ENCODE assay signal across 9 cellular contexts in the genomic region with DNA sequence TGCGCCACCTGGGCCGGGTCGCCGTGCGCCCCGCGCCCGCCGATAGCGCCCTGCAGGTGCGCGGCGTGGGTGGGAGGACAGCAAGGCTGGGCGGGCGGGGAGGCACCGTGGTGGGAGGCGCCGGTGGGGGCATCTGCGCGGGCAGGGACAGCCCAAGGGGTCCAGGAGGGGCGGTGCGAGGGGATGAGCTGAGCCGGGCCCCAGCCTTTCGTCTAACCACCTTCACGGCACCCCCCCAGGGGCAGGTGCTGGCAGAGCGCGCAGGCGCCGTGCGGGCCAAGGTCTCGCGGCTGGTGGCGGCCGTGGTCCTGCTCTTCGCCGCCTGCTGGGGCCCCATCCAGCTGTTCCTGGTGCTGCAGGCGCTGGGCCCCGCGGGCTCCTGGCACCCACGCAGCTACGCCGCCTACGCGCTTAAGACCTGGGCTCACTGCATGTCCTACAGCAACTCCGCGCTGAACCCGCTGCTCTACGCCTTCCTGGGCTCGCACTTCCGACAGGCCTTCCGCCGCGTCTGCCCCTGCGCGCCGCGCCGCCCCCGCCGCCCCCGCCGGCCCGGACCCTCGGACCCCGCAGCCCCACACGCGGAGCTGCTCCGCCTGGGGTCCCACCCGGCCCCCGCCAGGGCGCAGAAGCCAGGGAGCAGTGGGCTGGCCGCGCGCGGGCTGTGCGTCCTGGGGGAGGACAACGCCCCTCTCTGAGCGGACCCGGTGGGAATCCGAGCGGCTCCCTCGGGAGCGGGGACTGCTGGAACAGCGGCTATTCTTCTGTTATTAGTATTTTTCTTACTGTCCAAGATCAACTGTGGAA. TPM values are rescaled to one million over a fixed set of nuclear protein-coding genes. Genes with fewer than 3 reads are reported as not detected.
DNase-seq lines count a peak whose midpoint lies in the region; ATAC-seq and TF ChIP-seq lines count a peak whose summit lies in the region.
"Had no signal": no experiment of that assay in that cellular context is flagged by ENCODE, and none has a peak within 500 bp of the region (broad histone marks: within the 10 kb centered on the region; RNA-seq: fewer than 3 reads in every experiment).

No MANE protein-coding gene starts in this region.

- H3K9me3 ChIP-seq in DND-41 (ENCODE audit: insufficient read depth, low read length, severe bottlenecking) = no peaks in the 10 kb centered on the region
- H3K9me3 ChIP-seq in effector memory CD4-positive, alpha-beta T cell (ENCODE audit: control insufficient read depth, low read length) = no peaks in the 10 kb centered on the region

- TF ChIP-seq CTCF in DND-41 (IDR thresholded peaks at IDR 0.05; ENCODE audit: borderline replicate concordance, extremely low read depth, low read length, poor library complexity, severe bottlenecking) (no peak), LNCaP clone FGC (IDR thresholded peaks at IDR 0.05; ENCODE audit: control insufficient read depth, extremely low read depth, insufficient read depth) (no peak), HFFc6 (IDR thresholded peaks at IDR 0.05) (no peak)

- no peak overlapping the region for H3K27ac Mint-ChIP-seq in HFFc6

- H3K4me2 ChIP-seq in DND-41 (ENCODE audit: insufficient read depth, low read length) = no peak overlapping the region

- no peak overlapping the region for H3K4me3 Mint-ChIP-seq in HFFc6

- peaks cover 3% of the 10 kb centered on the region for H3K27me3 ChIP-seq in DND-41 (ENCODE audit: insufficient read depth, low read length, poor library complexity)
- peaks cover 17% of the 10 kb centered on the region for H3K27me3 ChIP-seq in effector memory CD4-positive, alpha-beta T cell (replicated peaks; ENCODE audit: control insufficient read depth, insufficient read depth, low read length, poor library complexity, severe bottlenecking)

- H3K9me3 Mint-ChIP-seq in HFFc6 = no peaks in the 10 kb centered on the region

- H3K27ac ChIP-seq in DND-41 (ENCODE audit: low read length) = no peak overlapping the region
- H3K27ac ChIP-seq in effector memory CD4-positive, alpha-beta T cell (ENCODE audit: insufficient read depth, low read length, poor library complexity, severe bottlenecking) = peak overlapping the region; percentile 47

- H3K9ac ChIP-seq in DND-41 (ENCODE audit: low read depth, low read length) = no peak overlapping the region

- DNase-seq in DND-41 = peak; percentile 58
- DNase-seq in LNCaP clone FGC (ENCODE audit: low read depth) = no peak
- peak; percentile 77 for DNase-seq in activated CD4-positive, alpha-beta T cell treated with anti-CD3 and anti-CD28 coated beads for 48 hours
- peak; percentile 45 to 61 (median 56) for DNase-seq in effector memory CD4-positive, alpha-beta T cell
- DNase-seq in stimulated activated CD4-positive, alpha-beta T cell treated with anti-CD3 and anti-CD28 coated beads, Interleukin-12 subunit alpha, Interleukin-12 subunit beta, amount 100 ng/mL, for 4 hours = peak; percentile 65
- no peak for DNase-seq in HFFc6

- H3K36me3 Mint-ChIP-seq in HFFc6 (ENCODE audit: low read depth) = no peaks in the 10 kb centered on the region

- H4K20me1 ChIP-seq in DND-41 (ENCODE audit: insufficient read depth, low read length) = no peaks in the 10 kb centered on the region

- no peaks in the 10 kb centered on the region for H3K36me3 ChIP-seq in DND-41 (ENCODE audit: insufficient read depth, low read length)
- H3K36me3 ChIP-seq in effector memory CD4-positive, alpha-beta T cell (ENCODE audit: control insufficient read depth, insufficient read depth, low read length) = no peaks in the 10 kb centered on the region

- peak; percentile 44 for ATAC-seq in DND-41 (ENCODE audit: insufficient read depth, low read depth)
- no peak for ATAC-seq in HG02884 (IDR thresholded peaks at IDR 0.05; ENCODE audit: unreplicated experiment)
- ATAC-seq in HG03460 (IDR thresholded peaks at IDR 0.05; ENCODE audit: unreplicated experiment) = no peak

- peaks cover 5% of the 10 kb centered on the region; the same call in 1 of the 2 replicates for H3K79me2 ChIP-seq in DND-41 (ENCODE audit: insufficient read depth, low read length)

- peaks cover 10% of the 10 kb centered on the region; the same call in 1 of the 2 replicates for H3K4me1 Mint-ChIP-seq in HFFc6 (ENCODE audit: low read depth)

- peaks cover 22% of the 10 kb centered on the region for H3K4me1 ChIP-seq in DND-41 (ENCODE audit: insufficient read depth, low read length)
- peaks cover 47% of the 10 kb centered on the region for H3K4me1 ChIP-seq in effector memory CD4-positive, alpha-beta T cell (ENCODE audit: control insufficient read depth, insufficient read depth, low read length, poor library complexity, severe bottlenecking)

- no peak overlapping the region for H2AFZ ChIP-seq in DND-41 (ENCODE audit: low read depth, low read length)

- no peak overlapping the region for H3K4me3 ChIP-seq in DND-41 (ENCODE audit: low read depth in 1 of 2, low read length in 2 of 2)
- peak overlapping the region; percentile 21; the same call in 1 of the 2 replicates for H3K4me3 ChIP-seq in LNCaP clone FGC (ENCODE audit: low read depth, low read length)
- H3K4me3 ChIP-seq in effector memory CD4-positive, alpha-beta T cell (ENCODE audit: insufficient read depth, low read depth, low read length, poor library complexity, severe bottlenecking) = peak overlapping the region; percentile 45
- H3K4me3 ChIP-seq: lung had no signal

- peaks cover 15% of the 10 kb centered on the region for H3K27me3 Mint-ChIP-seq in HFFc6 (ENCODE audit: insufficient read depth)

RNA-seq across cellular contexts. Expression of a gene that starts 3.1 kb away (rescaled TPM):
- total RNA-seq in HFFc6 (2021; fragmentation: NEBNext Ultra II Directional; extraction: Animal tissue kit (Norgen Biotek cat#: 25700)) = not detected

RNA-seq across cellular contexts. Expression of a gene that starts 5.6 kb away (rescaled TPM):
- total RNA-seq in HFFc6 (2021; fragmentation: NEBNext Ultra II Directional; extraction: Animal tissue kit (Norgen Biotek cat#: 25700)) = 10 to 100 TPM; 35.1 to 44.2 (median 38.4) TPM

RNA-seq across cellular contexts. Expression of a gene that starts 7.2 kb away (rescaled TPM):
- 10 to 100 TPM; 41.9 to 53.4 (median 45.9) TPM for total RNA-seq in HFFc6 (2021; fragmentation: NEBNext Ultra II Directional; extraction: Animal tissue kit (Norgen Biotek cat#: 25700))

RNA-seq across cellular contexts. Expression of a gene that starts 27.0 kb away (rescaled TPM):
- total RNA-seq in HFFc6 (2021; fragmentation: NEBNext Ultra II Directional; extraction: Animal tissue kit (Norgen Biotek cat#: 25700)) = not detected
- total RNA-seq: lung had no signal

RNA-seq across cellular contexts. Expression of a gene that starts 27.3 kb away (rescaled TPM):
- 10 to 100 TPM; 58.1 to 91.0 (median 70.9) TPM for total RNA-seq in HFFc6 (2021; fragmentation: NEBNext Ultra II Directional; extraction: Animal tissue kit (Norgen Biotek cat#: 25700))

Comparison
In these comparisons a context has a peak if more than half of its experiments do, and no peak if none do; other contexts are left out.
1. DNase-seq: peak in DND-41 (single experiment), activated CD4-positive, alpha-beta T cell treated with anti-CD3 and anti-CD28 coated beads for 48 hours (single experiment), effector memory CD4-positive, alpha-beta T cell (3 of 3) and stimulated activated CD4-positive, alpha-beta T cell treated with anti-CD3 and anti-CD28 coated beads, Interleukin-12 subunit alpha, Interleukin-12 subunit beta, amount 100 ng/mL, for 4 hours (single experiment); none in LNCaP clone FGC (single experiment) and HFFc6 (single experiment).
2. H3K4me3 ChIP-seq: peak in LNCaP clone FGC (single experiment) and effector memory CD4-positive, alpha-beta T cell (single experiment); none in DND-41 (0 of 2).